In genomic region chr12:95548056-95548538, GRCh38 we compare ENCODE assay signal across 8 cellular contexts. TPM values are rescaled to one million over a fixed set of nuclear protein-coding genes. Genes with fewer than 3 reads are reported as not detected.
DNase-seq lines count a peak whose midpoint lies in the region; ATAC-seq, FAIRE-seq and TF ChIP-seq lines count a peak whose summit lies in the region.

No MANE protein-coding gene starts in this region.

- whole genome bisulfite sequencing in pancreas, 2 donors = 0 to 1% methylated on average over 49 to 50 of the region's 50 CpGs

- H3K9me3 ChIP-seq in CD8-positive, alpha-beta memory T cell (ENCODE audit: low read length) = no peaks in the 10 kb centered on the region
- no peaks in the 10 kb centered on the region for H3K9me3 ChIP-seq in pancreas

- no peak overlapping the region for H3K27ac ChIP-seq in CD8-positive, alpha-beta memory T cell (ENCODE audit: low read depth, low read length)
- H3K27ac ChIP-seq in pancreas = peak overlapping the region; percentile 57 to 76 (median 66)

- peaks cover 11 to 20% of the 10 kb centered on the region in 2 donors for H3K27me3 Mint-ChIP-seq in CD8-positive, alpha-beta memory T cell

- CTCF ChIA-PET in CD8-positive, alpha-beta memory T cell (lab: Charles Lee) = interaction anchor here (0.7 to 3.1 kb wide), 2 partner anchors 8 to 14 kb away, joined by 3 to 10 read pairs; no protein-coding TSS in a partner anchor

- ATAC-seq in pancreas (peak; percentile 68 to 80 (median 74)), GM21515 (IDR thresholded peaks at IDR 0.05; ENCODE audit: unreplicated experiment) (no peak)

- peak overlapping the region; percentile 70 to 95 (median 89) for H3K27ac Mint-ChIP-seq in CD8-positive, alpha-beta memory T cell

- H3K4me1 Mint-ChIP-seq in CD8-positive, alpha-beta memory T cell = peaks cover 24 to 55% (median 27%) of the 10 kb centered on the region in 3 donors

- peaks cover 0 to 6% (median 0%) of the 10 kb centered on the region in 3 donors for H3K36me3 Mint-ChIP-seq in CD8-positive, alpha-beta memory T cell

- H3K9me3 Mint-ChIP-seq in CD8-positive, alpha-beta memory T cell = peaks cover 0 to 4% (median 2%) of the 10 kb centered on the region in 5 donors

- TF ChIP-seq CTCF in pancreas (IDR thresholded peaks at IDR 0.05) (no peak), D721Med (IDR thresholded peaks at IDR 0.05; ENCODE audit: insufficient read depth, missing control alignments) (no peak)

- no peaks in the 10 kb centered on the region for H3K27me3 ChIP-seq in CD8-positive, alpha-beta memory T cell (ENCODE audit: insufficient read depth, low read length, poor library complexity, severe bottlenecking)
- no peaks in the 10 kb centered on the region for H3K27me3 ChIP-seq in pancreas

- DNase-seq in CD8-positive, alpha-beta memory T cell = peak in 2 of 5 donors; percentile 48 to 49
- DNase-seq in NCI-H1930 (lab: John Stamatoyannopoulos, UW) (peak; percentile 32 to 45), activated T-helper 1 cell treated with Interleukin-2 at 50 U/mL for 16 hours (ENCODE audit: low read depth) (peak; percentile 7), globus pallidus (ENCODE audit: low spot score) (peak; percentile 5), pancreas (peak; percentile 47 to 80 (median 56)), D721Med (ENCODE audit: insufficient read length, low spot score) (no peak), dedifferentiated amniotic fluid mesenchymal stem cell (ENCODE audit: extremely low spot score) (no peak)

- H3K4me3 ChIP-seq in CD8-positive, alpha-beta memory T cell (ENCODE audit: low read length) = peak overlapping the region; percentile 62
- H3K4me3 ChIP-seq in pancreas = peak overlapping the region; percentile 35 to 97 (median 85)

- H3K36me3 ChIP-seq in CD8-positive, alpha-beta memory T cell (ENCODE audit: insufficient read depth, low read length) = no peaks in the 10 kb centered on the region
- H3K36me3 ChIP-seq in pancreas = no peaks in the 10 kb centered on the region

- peak overlapping the region; percentile 89 to 93 (median 90) for H3K4me3 Mint-ChIP-seq in CD8-positive, alpha-beta memory T cell

- POLR2A ChIA-PET in CD8-positive, alpha-beta memory T cell (lab: Charles Lee) = no interaction called here

- peaks cover 8% of the 10 kb centered on the region for H3K4me1 ChIP-seq in CD8-positive, alpha-beta memory T cell (ENCODE audit: insufficient read depth, low read length)
- peaks cover 0 to 3% (median 0%) of the 10 kb centered on the region in 3 donors for H3K4me1 ChIP-seq in pancreas

- no peak for FAIRE-seq in pancreas (lab: Jason Lieb, UNC)
- no peak for FAIRE-seq in D721Med (lab: Jason Lieb, UNC)

- intact Hi-C loops in pancreas (cut with DNase I) = no loop called here

RNA-seq across cellular contexts. Expression of gene USP44, which starts 3.2 kb away (rescaled TPM):
- 1 to 10 TPM; 5.8 to 7.1 TPM for total RNA-seq in CD8-positive, alpha-beta memory T cell
- 3.2 TPM for polyA plus RNA-seq in CD8-positive, alpha-beta memory T cell
- 1 to 10 TPM; 2.1 to 4.3 (median 2.4) TPM for total RNA-seq in pancreas
- polyA plus RNA-seq in pancreas = 1 to 10 TPM; 2.2 to 2.4 TPM

Comparison
In these comparisons a context has a peak if more than half of its experiments do, and no peak if none do; other contexts are left out.
1. DNase-seq: peak in NCI-H1930 (2 of 2), activated T-helper 1 cell treated with Interleukin-2 at 50 U/mL for 16 hours (single experiment), globus pallidus (single experiment) and pancreas (6 of 6); none in D721Med (single experiment) and dedifferentiated amniotic fluid mesenchymal stem cell (single experiment).